Comparison of ENCODE assay signal across 4 cellular contexts in genomic region chr2:59803586-59803985, GRCh38.
"Had no signal": no experiment of that assay in that cellular context is flagged by ENCODE, and none has a peak within 500 bp of the region (broad histone marks: within the 10 kb centered on the region; RNA-seq: fewer than 3 reads in every experiment).

No MANE protein-coding gene starts in this region.

- DNase-seq: H9, HCEC 1CT had no signal

- ATAC-seq: GM23338, HepG2 had no signal
